7 cellular contexts compared by ENCODE assay signal in the genomic region with DNA sequence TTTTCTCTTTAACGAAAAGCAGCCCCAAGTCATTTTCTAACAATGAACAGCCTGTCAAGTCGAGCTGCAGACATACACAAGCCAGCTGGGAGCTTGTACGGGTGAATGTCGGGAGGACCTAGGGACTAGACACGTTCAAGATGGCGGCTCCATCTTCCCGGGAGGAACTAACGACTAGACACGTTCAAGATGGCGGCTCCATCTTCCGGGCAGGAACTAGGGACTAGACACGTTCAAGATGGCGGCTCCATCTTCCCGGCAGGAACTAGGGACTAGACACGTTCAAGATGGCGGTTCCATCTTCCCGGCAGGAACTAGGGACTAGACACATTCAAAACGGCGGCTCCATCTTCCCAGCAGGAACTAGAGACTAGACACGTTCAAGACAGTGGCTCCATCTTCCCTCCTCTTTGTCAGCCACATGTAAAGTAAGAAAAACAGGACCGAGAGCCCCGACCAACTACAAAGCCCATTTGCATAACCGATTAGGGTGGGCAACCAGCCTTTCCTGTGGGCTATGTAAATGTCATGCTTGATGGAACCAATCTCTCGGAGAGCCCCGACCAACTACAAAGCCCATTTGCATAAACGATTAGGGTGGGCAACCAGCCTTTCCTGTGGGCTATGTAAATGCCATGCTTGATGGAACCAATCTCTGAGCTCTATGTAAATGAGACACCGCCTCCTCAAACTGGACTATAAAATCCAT.
DNase-seq lines count a peak whose midpoint lies in the region; ATAC-seq lines count a peak whose summit lies in the region.

No MANE protein-coding gene starts in this region.

- H3K4me1 Mint-ChIP-seq in activated T-cell treated with anti-CD3 and anti-CD28 coated beads, Interleukin-2, amount 50 U/mL, for 72 hours (ENCODE audit: low read depth) = peaks cover 12% of the 10 kb centered on the region

- H3K27me3 Mint-ChIP-seq in activated T-cell treated with anti-CD3 and anti-CD28 coated beads, Interleukin-2, amount 50 U/mL, for 72 hours (ENCODE audit: low read depth) = no peaks in the 10 kb centered on the region

- H3K27ac ChIP-seq in rectal smooth muscle tissue (ENCODE audit: low read depth, low read length) = peak overlapping the region; percentile 51

- H3K27me3 ChIP-seq in rectal smooth muscle tissue (ENCODE audit: control insufficient read depth, insufficient read depth, low read length) = no peaks in the 10 kb centered on the region

- peaks cover 6 to 9% of the 10 kb centered on the region in 2 donors for H3K36me3 Mint-ChIP-seq in activated T-cell treated with anti-CD3 and anti-CD28 coated beads, Interleukin-2, amount 50 U/mL, for 72 hours (ENCODE audit: insufficient read depth in 2 of 2)

- H3K36me3 ChIP-seq in rectal smooth muscle tissue (ENCODE audit: control insufficient read depth, insufficient read depth, low read length) = no peaks in the 10 kb centered on the region

- peak overlapping the region; percentile 52 for H3K27ac Mint-ChIP-seq in activated T-cell treated with anti-CD3 and anti-CD28 coated beads, Interleukin-2, amount 50 U/mL, for 72 hours

- peak; percentile 1 to 71 for DNase-seq in activated T-cell treated with anti-CD3 and anti-CD28 coated beads, Interleukin-2, amount 50 U/mL, for 72 hours
- DNase-seq in globus pallidus (ENCODE audit: low spot score) = peak; percentile 80
- DNase-seq in NCI-H510A treated with DMSO at 0.1 percent for 48 hours (lab: John Stamatoyannopoulos, UW) = no peak
- DNase-seq in SKM-1 treated with dmso at 0.1 percent for 144 hours (lab: John Stamatoyannopoulos, UW; ENCODE audit: unreplicated experiment) = no peak

- no peak overlapping the region for H3K9ac ChIP-seq in rectal smooth muscle tissue (ENCODE audit: low read length)

- ATAC-seq in GM19467 (IDR thresholded peaks at IDR 0.05; ENCODE audit: unreplicated experiment) = peak; percentile 62
- ATAC-seq in activated T-cell treated with anti-CD3 and anti-CD28 coated beads, Interleukin-2, amount 50 U/mL, for 72 hours (replicated peaks in 1 of 2) = peak in 1 of 2 donors; percentile 49
- no peak for ATAC-seq in HG03095 (IDR thresholded peaks at IDR 0.05; ENCODE audit: unreplicated experiment)

- peak overlapping the region; percentile 43 for H3K4me3 ChIP-seq in rectal smooth muscle tissue (ENCODE audit: low read length)

- no peaks in the 10 kb centered on the region for H3K4me1 ChIP-seq in rectal smooth muscle tissue (ENCODE audit: control insufficient read depth, insufficient read depth, low read length)

- peak overlapping the region; percentile 53 to 86 for H3K4me3 Mint-ChIP-seq in activated T-cell treated with anti-CD3 and anti-CD28 coated beads, Interleukin-2, amount 50 U/mL, for 72 hours

- peaks cover 4 to 7% of the 10 kb centered on the region in 2 donors for H3K9me3 Mint-ChIP-seq in activated T-cell treated with anti-CD3 and anti-CD28 coated beads, Interleukin-2, amount 50 U/mL, for 72 hours

Comparison
In these comparisons a context has a peak if more than half of its experiments do, and no peak if none do; other contexts are left out.
1. DNase-seq: peak in activated T-cell treated with anti-CD3 and anti-CD28 coated beads, Interleukin-2, amount 50 U/mL, for 72 hours (2 of 2) and globus pallidus (single experiment); none in NCI-H510A treated with DMSO at 0.1 percent for 48 hours (single experiment) and SKM-1 treated with dmso at 0.1 percent for 144 hours (single experiment).